Comparison of ENCODE assay signal across 9 cellular contexts in the genomic region with DNA sequence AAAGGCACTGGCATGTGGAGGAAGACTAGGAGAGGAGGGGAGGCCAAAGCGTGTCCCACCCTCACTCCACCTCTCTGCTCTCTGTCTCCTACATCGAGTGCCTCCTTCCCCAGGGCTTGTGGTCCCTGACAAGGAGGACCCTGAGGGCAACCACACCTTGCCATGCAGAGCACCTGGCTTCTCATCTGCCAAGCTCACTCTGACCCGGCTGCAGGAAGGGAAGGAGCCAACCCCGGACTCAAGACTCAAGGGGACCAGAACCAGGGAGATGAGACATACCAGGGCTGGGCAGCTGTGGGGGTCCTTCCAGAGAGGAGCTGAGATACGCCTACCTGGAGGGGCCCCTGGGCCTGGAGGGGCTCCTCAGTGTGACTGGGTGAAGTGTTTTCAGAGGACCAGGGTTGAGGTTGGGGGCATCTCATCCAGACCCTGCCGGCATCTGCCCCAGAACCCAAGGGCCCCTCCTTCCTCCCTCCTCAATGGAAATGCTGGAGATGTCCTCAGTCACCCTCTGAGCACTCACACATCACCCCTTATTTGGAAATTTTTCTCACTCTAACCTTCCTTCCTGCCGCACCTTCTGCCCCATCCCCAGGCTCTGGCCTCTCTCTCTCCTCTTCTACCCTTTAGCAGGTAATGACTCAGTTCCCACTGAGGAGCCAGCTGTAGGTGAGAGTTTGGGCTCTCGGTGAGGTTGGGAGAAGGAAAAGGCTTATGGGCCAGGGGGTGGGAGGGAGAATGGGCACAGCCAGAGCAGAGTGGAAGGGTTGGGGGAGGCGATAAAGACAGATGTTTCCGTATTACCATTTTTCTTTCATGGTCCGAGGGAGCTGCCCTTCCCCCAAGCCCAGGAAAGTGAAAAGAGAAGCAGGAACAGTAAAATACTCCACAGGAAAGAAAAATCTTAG. TPM values are rescaled to one million over a fixed set of nuclear protein-coding genes. Genes with fewer than 3 reads are reported as not detected.
DNase-seq lines count a peak whose midpoint lies in the region; ATAC-seq, FAIRE-seq and TF ChIP-seq lines count a peak whose summit lies in the region.
"Had no signal": no experiment of that assay in that cellular context is flagged by ENCODE, and none has a peak within 500 bp of the region (broad histone marks: within the 10 kb centered on the region; RNA-seq: fewer than 3 reads in every experiment).

No MANE protein-coding gene starts in this region.

- H3K4me3 Mint-ChIP-seq in Calu3 (ENCODE audit: low read depth, unreplicated experiment): peak overlapping the region; percentile 75
- peak overlapping the region; percentile 86 for H3K4me3 Mint-ChIP-seq in natural killer cell treated with Interleukin-12 subunit alpha and Interleukin-12 subunit beta and Interleukin-15 and Interleukin-18, amount 100 ng/mL, for 72 hours

- H3K9me3 Mint-ChIP-seq in Calu3 (ENCODE audit: low read depth, unreplicated experiment): no peaks in the 10 kb centered on the region
- H3K9me3 Mint-ChIP-seq in natural killer cell treated with Interleukin-12 subunit alpha and Interleukin-12 subunit beta and Interleukin-15 and Interleukin-18, amount 100 ng/mL, for 72 hours: no peaks in the 10 kb centered on the region

- H3K4me1 Mint-ChIP-seq in Calu3 (ENCODE audit: low read depth, unreplicated experiment): peaks cover 76% of the 10 kb centered on the region
- H3K4me1 Mint-ChIP-seq in natural killer cell treated with Interleukin-12 subunit alpha and Interleukin-12 subunit beta and Interleukin-15 and Interleukin-18, amount 100 ng/mL, for 72 hours (ENCODE audit: low read depth in 2 of 2): peaks cover 48 to 60% of the 10 kb centered on the region in 2 donors

- in situ Hi-C loops in K562 (cut with MboI): no loop called here

- peak overlapping the region; percentile 57; the same call in 1 of the 3 replicates for H3K27ac ChIP-seq in K562 (ENCODE audit: extremely low read depth, low read depth, low read length)

- no peaks in the 10 kb centered on the region for H4K20me1 ChIP-seq in K562 (replicated peaks; ENCODE audit: control insufficient read depth, insufficient read depth, low read length)

- no peak for FAIRE-seq in K562 (lab: Jason Lieb, UNC)

- H3K79me2 ChIP-seq in K562 (ENCODE audit: control insufficient read depth, insufficient read depth, low read length): peaks cover 23% of the 10 kb centered on the region

- WGBS in K562 (ENCODE audit: insufficient coverage, low coverage, missing lambda C conversion rate): 44% methylated on average over 10 of the region's 11 CpGs

- no peaks in the 10 kb centered on the region for H3K27me3 Mint-ChIP-seq in Calu3 (ENCODE audit: unreplicated experiment)
- no peaks in the 10 kb centered on the region for H3K27me3 Mint-ChIP-seq in natural killer cell treated with Interleukin-12 subunit alpha and Interleukin-12 subunit beta and Interleukin-15 and Interleukin-18, amount 100 ng/mL, for 72 hours

- no peak overlapping the region for H2AFZ ChIP-seq in K562 (ENCODE audit: low read depth, low read length)

- TF ChIP-seq EP300 in K562 (IDR thresholded peaks at IDR 0.05; ENCODE audit: low read length): no peak

- DNase-seq in Calu3: peak; percentile 65
- DNase-seq in M059J (ENCODE audit: low read depth): peak; percentile 39
- DNase-seq in K562 (ENCODE audit: extremely low read depth in 1 of 4, low spot score in 3 of 4): peak in 1 of 4 experiments; percentile 28
- DNase-seq in natural killer cell treated with Interleukin-12 subunit alpha and Interleukin-12 subunit beta and Interleukin-15 and Interleukin-18, amount 100 ng/mL, for 72 hours (ENCODE audit: low spot score): no peak
- no peak for DNase-seq in sciatic nerve (ENCODE audit: low spot score)
- DNase-seq in DMS79 (lab: John Stamatoyannopoulos, UW): no peak
- no peak for DNase-seq in occipital lobe (lab: John Stamatoyannopoulos, UW)

- H3K36me3 ChIP-seq in K562 (ENCODE audit: control insufficient read depth, insufficient read depth, low read length): peaks cover 4% of the 10 kb centered on the region; the same call in 1 of the 3 replicates

- TF ChIP-seq CTCF in Calu3 (IDR thresholded peaks at IDR 0.05; ENCODE audit: unreplicated experiment): no peak
- TF ChIP-seq CTCF in K562 (IDR thresholded peaks at IDR 0.05 in 2 of 3, conservative IDR thresholded peaks at IDR 0.05 in 1 of 3; ENCODE audit: insufficient read depth in 2 of 3, low read depth in 1 of 3, low read length in 3 of 3): no peak

- peaks cover 58% of the 10 kb centered on the region for H3K36me3 Mint-ChIP-seq in Calu3 (ENCODE audit: insufficient read depth, unreplicated experiment)
- H3K36me3 Mint-ChIP-seq in natural killer cell treated with Interleukin-12 subunit alpha and Interleukin-12 subunit beta and Interleukin-15 and Interleukin-18, amount 100 ng/mL, for 72 hours: no peaks in the 10 kb centered on the region

- H3K4me2 ChIP-seq in K562 (ENCODE audit: insufficient read depth, low read length): no peak overlapping the region

- no peaks in the 10 kb centered on the region for H3K27me3 ChIP-seq in K562 (ENCODE audit: control insufficient read depth in 2 of 2, insufficient read depth in 2 of 2, low read length in 2 of 2)

- TF ChIP-seq POLR2A in K562 (conservative IDR thresholded peaks at IDR 0.05): no peak

- no peaks in the 10 kb centered on the region for H3K9me3 ChIP-seq in K562 (replicated peaks; ENCODE audit: control insufficient read depth, insufficient read depth, low read depth, low read length)

- BruUV-seq in Calu3 (replicated peaks; lab: Mats Ljungman, UMichigan) (no TSS peak), K562 (replicated peaks; lab: Mats Ljungman, UMichigan) (no TSS peak)

- intact Hi-C loops in Calu3 (cut with micrococcal nuclease; ENCODE audit: unreplicated experiment): loop anchor here (1.0 to 2.0 kb wide), 2 partner anchors 44 to 70 kb away; partner anchors contain the start of gene HLA-C
- intact Hi-C loops in K562 (cut with micrococcal nuclease): loop anchor here (10.0 kb wide), 1 partner anchor 52 kb away; no protein-coding TSS in a partner anchor
- intact Hi-C loops in sciatic nerve (cut with DNase I): no loop called here

- ATAC-seq in K562 (peak; percentile 6), sciatic nerve (no peak), HG02970 (IDR thresholded peaks at IDR 0.05; ENCODE audit: low FRiP score, unreplicated experiment) (no peak)
- ATAC-seq in natural killer cell treated with Interleukin-12 subunit alpha and Interleukin-12 subunit beta and Interleukin-15 and Interleukin-18, amount 100 ng/mL, for 72 hours: no peak

- peak overlapping the region in 1 of 2 experiments; percentile 76; a peak in 1 of 4 replicates for H3K9ac ChIP-seq in K562 (ENCODE audit: insufficient read depth in 1 of 2, low read depth in 2 of 2, low read length in 2 of 2)

- peak overlapping the region; percentile 99 for H3K27ac Mint-ChIP-seq in Calu3 (ENCODE audit: unreplicated experiment)
- peak overlapping the region; percentile 97 to 99 for H3K27ac Mint-ChIP-seq in natural killer cell treated with Interleukin-12 subunit alpha and Interleukin-12 subunit beta and Interleukin-15 and Interleukin-18, amount 100 ng/mL, for 72 hours

- H3K9me1 ChIP-seq in K562 (ENCODE audit: control insufficient read depth, insufficient read depth, low read length): no peaks in the 10 kb centered on the region

- no peak overlapping the region for H3K4me3 ChIP-seq in K562

- POLR2A ChIA-PET in K562 (lab: Yijun Ruan, JAX): interaction anchor here (0.6 to 2.4 kb wide), 4 partner anchors 8 to 1766 kb away, joined by 3 to 9 read pairs (median 4); no protein-coding TSS in a partner anchor

- H3K4me1 ChIP-seq in K562 (replicated peaks in 1 of 2; ENCODE audit: control insufficient read depth in 2 of 2, insufficient read depth in 2 of 2, low read length in 2 of 2): peaks cover 12 to 18% of the 10 kb centered on the region in 2 experiments; a peak in 4 of 5 replicates

- TF ChIP-seq RAD21 in K562 (CRISPR knock-in tag; conservative IDR thresholded peaks at IDR 0.05 in 1 of 2, IDR thresholded peaks at IDR 0.05 in 1 of 2): no peak

- CTCF ChIA-PET in Calu3 (lab: Charles Lee): interaction anchor here (0.6 to 2.7 kb wide), 13 partner anchors 10 to 705 kb away, joined by 3 to 20 read pairs (median 5); partner anchors contain the start of gene PSORS1C1
- CTCF ChIA-PET in K562 (lab: Yijun Ruan, JAX; ENCODE audit: low intra/inter-chr PET ratio): no interaction called here

RNA-seq across cellular contexts. Expression of gene POU5F1, which starts 32.0 kb away (rescaled TPM):
- 25.7 and 32.7 TPM in 2 replicates for total RNA-seq in Calu3 (2022)
- 0.39 TPM in 1 of 2 replicates, not detected in the other for total RNA-seq in M059J (2014; rRNA removed; shearing (Covaris generic))
- not detected in 2 replicates for total RNA-seq in K562 (2011; cell fraction: chromatin; rRNA removed; ENCODE audit: low replicate concordance)
- total RNA-seq in K562 (2011; cell fraction: nucleolus; rRNA removed): not detected in 2 replicates
- total RNA-seq in K562 (2011; cell fraction: nucleoplasm; rRNA removed): not detected in 2 replicates
- total RNA-seq in K562 (2014; rRNA removed): not detected in 2 replicates
- not detected in 2 replicates for total RNA-seq in K562 (2014; rRNA removed; fragmentation: Illumina TruSeq; extraction: Trizol)
- not detected in 2 replicates for total RNA-seq in K562 (2015; rRNA removed; fragmentation: Illumina TruSeq; extraction: Trizol)
- total RNA-seq in K562 (2021): 2.0 and 2.3 TPM in 2 replicates
- polyA plus RNA-seq in K562 (2011; rRNA removed): not detected in 2 replicates
- polyA plus RNA-seq in K562 (2011; cell fraction: cytosol; rRNA removed): 0.31 TPM in 1 of 2 replicates, not detected in the other
- not detected in 2 replicates for polyA plus RNA-seq in K562 (2011; cell fraction: nucleus; rRNA removed)
- polyA plus RNA-seq in K562 (2012): 0.13 and 0.58 TPM in 2 replicates
- polyA plus RNA-seq in K562 (2014; fragmentation: Illumina TruSeq; extraction: Trizol): not detected in 2 replicates
- under 1 TPM; 0.06 to 0.10 TPM for polyA plus RNA-seq in K562 (2014; fragmentation: Nextera tagmentation; extraction: Ambion mirVana)
- polyA plus RNA-seq in K562 (2014; rRNA removed): not detected in 2 replicates
- not detected in 2 replicates for polyA minus RNA-seq in K562 (2011; rRNA and poly(A)+ RNA removed)
- not detected in 2 replicates for polyA minus RNA-seq in K562 (2011; cell fraction: cytosol; rRNA and poly(A)+ RNA removed)
- not detected in 2 replicates for polyA minus RNA-seq in K562 (2011; cell fraction: nucleus; rRNA and poly(A)+ RNA removed)
- total RNA-seq in natural killer cell treated with Interleukin-12 subunit alpha and Interleukin-12 subunit beta and Interleukin-15 and Interleukin-18, amount 100 ng/mL, for 72 hours: under 1 TPM in 1 of 2 donors, not detected in 1; 0.21 TPM
- 0.76 TPM for total RNA-seq in sciatic nerve
- not detected for total RNA-seq in occipital lobe
- total RNA-seq: glomerular endothelial cell had no signal

RNA-seq across cellular contexts. Expression of gene TCF19, which starts 44.1 kb away (rescaled TPM):
- total RNA-seq in Calu3 (2022): 43.2 and 49.5 TPM in 2 replicates
- 84.1 and 130 TPM in 2 replicates for total RNA-seq in M059J (2014; rRNA removed; shearing (Covaris generic))
- total RNA-seq in K562 (2011; cell fraction: chromatin; rRNA removed; ENCODE audit: low replicate concordance): 13.4 and 20.5 TPM in 2 replicates
- total RNA-seq in K562 (2011; cell fraction: nucleolus; rRNA removed): 14.2 and 21.0 TPM in 2 replicates
- 11.6 and 14.0 TPM in 2 replicates for total RNA-seq in K562 (2011; cell fraction: nucleoplasm; rRNA removed)
- total RNA-seq in K562 (2014; rRNA removed): 42.5 and 68.9 TPM in 2 replicates
- total RNA-seq in K562 (2014; rRNA removed; fragmentation: Illumina TruSeq; extraction: Trizol): 19.3 and 19.4 TPM in 2 replicates
- total RNA-seq in K562 (2015; rRNA removed; fragmentation: Illumina TruSeq; extraction: Trizol): 29.6 and 33.1 TPM in 2 replicates
- 30.2 and 31.1 TPM in 2 replicates for total RNA-seq in K562 (2021)
- polyA plus RNA-seq in K562 (2011; rRNA removed): 18.2 and 23.0 TPM in 2 replicates
- polyA plus RNA-seq in K562 (2011; cell fraction: cytosol; rRNA removed): 18.2 and 36.2 TPM in 2 replicates
- polyA plus RNA-seq in K562 (2011; cell fraction: nucleus; rRNA removed): 27.6 and 49.1 TPM in 2 replicates
- polyA plus RNA-seq in K562 (2012): 25.4 and 39.5 TPM in 2 replicates
- polyA plus RNA-seq in K562 (2014; fragmentation: Illumina TruSeq; extraction: Trizol): 25.7 and 29.2 TPM in 2 replicates
- polyA plus RNA-seq in K562 (2014; fragmentation: Nextera tagmentation; extraction: Ambion mirVana): 1 to 10 TPM; 4.2 to 4.6 TPM
- polyA plus RNA-seq in K562 (2014; rRNA removed): 30.0 and 33.6 TPM in 2 replicates
- 10.6 and 12.5 TPM in 2 replicates for polyA minus RNA-seq in K562 (2011; rRNA and poly(A)+ RNA removed)
- polyA minus RNA-seq in K562 (2011; cell fraction: cytosol; rRNA and poly(A)+ RNA removed): 10.9 TPM in 2 replicates
- polyA minus RNA-seq in K562 (2011; cell fraction: nucleus; rRNA and poly(A)+ RNA removed): 6.3 and 8.2 TPM in 2 replicates
- total RNA-seq in natural killer cell treated with Interleukin-12 subunit alpha and Interleukin-12 subunit beta and Interleukin-15 and Interleukin-18, amount 100 ng/mL, for 72 hours: 10 to 100 TPM; 59.0 to 96.5 TPM
- total RNA-seq in sciatic nerve: 5.9 TPM
- 3.4 TPM for total RNA-seq in occipital lobe

RNA-seq across cellular contexts. Expression of gene CCHCR1, which starts 44.9 kb away (rescaled TPM):
- 95.2 and 105 TPM in 2 replicates for total RNA-seq in Calu3 (2022)
- 25.5 and 25.9 TPM in 2 replicates for total RNA-seq in M059J (2014; rRNA removed; shearing (Covaris generic))
- 107 and 201 TPM in 2 replicates for total RNA-seq in K562 (2011; cell fraction: chromatin; rRNA removed; ENCODE audit: low replicate concordance)
- 93.2 and 100 TPM in 2 replicates for total RNA-seq in K562 (2011; cell fraction: nucleolus; rRNA removed)
- total RNA-seq in K562 (2011; cell fraction: nucleoplasm; rRNA removed): 98.8 and 128 TPM in 2 replicates
- 37.6 and 40.3 TPM in 2 replicates for total RNA-seq in K562 (2014; rRNA removed)
- total RNA-seq in K562 (2014; rRNA removed; fragmentation: Illumina TruSeq; extraction: Trizol): 26.2 and 29.8 TPM in 2 replicates
- total RNA-seq in K562 (2015; rRNA removed; fragmentation: Illumina TruSeq; extraction: Trizol): 32.2 and 34.8 TPM in 2 replicates
- 35.0 and 45.8 TPM in 2 replicates for total RNA-seq in K562 (2021)
- 31.2 and 32.0 TPM in 2 replicates for polyA plus RNA-seq in K562 (2011; rRNA removed)
- polyA plus RNA-seq in K562 (2011; cell fraction: cytosol; rRNA removed): 22.6 and 37.5 TPM in 2 replicates
- 98.6 and 137 TPM in 2 replicates for polyA plus RNA-seq in K562 (2011; cell fraction: nucleus; rRNA removed)
- 35.4 and 47.1 TPM in 2 replicates for polyA plus RNA-seq in K562 (2012)
- 29.3 and 36.1 TPM in 2 replicates for polyA plus RNA-seq in K562 (2014; fragmentation: Illumina TruSeq; extraction: Trizol)
- 1 to 10 TPM; 1.2 to 1.8 TPM for polyA plus RNA-seq in K562 (2014; fragmentation: Nextera tagmentation; extraction: Ambion mirVana)
- polyA plus RNA-seq in K562 (2014; rRNA removed): 45.9 and 47.3 TPM in 2 replicates
- polyA minus RNA-seq in K562 (2011; rRNA and poly(A)+ RNA removed): 22.0 and 24.5 TPM in 2 replicates
- 16.9 and 22.0 TPM in 2 replicates for polyA minus RNA-seq in K562 (2011; cell fraction: cytosol; rRNA and poly(A)+ RNA removed)
- 41.9 and 47.2 TPM in 2 replicates for polyA minus RNA-seq in K562 (2011; cell fraction: nucleus; rRNA and poly(A)+ RNA removed)
- 10 to 100 TPM; 29.2 to 54.1 TPM for total RNA-seq in natural killer cell treated with Interleukin-12 subunit alpha and Interleukin-12 subunit beta and Interleukin-15 and Interleukin-18, amount 100 ng/mL, for 72 hours
- 23.8 TPM for total RNA-seq in sciatic nerve
- 7.6 TPM for total RNA-seq in occipital lobe

Comparison
In these comparisons a context has a peak if more than half of its experiments do, and no peak if none do; other contexts are left out.
1. DNase-seq: peak in Calu3 (single experiment) and M059J (single experiment); none in natural killer cell treated with Interleukin-12 subunit alpha and Interleukin-12 subunit beta and Interleukin-15 and Interleukin-18, amount 100 ng/mL, for 72 hours (single experiment), sciatic nerve (single experiment), DMS79 (single experiment) and occipital lobe (single experiment).